In genomic region chr17:4405038-4405669, GRCh38 we compare ENCODE assay signal across 20 cellular contexts. TPM values are rescaled to one million over a fixed set of nuclear protein-coding genes. Genes with fewer than 3 reads are reported as not detected.
DNase-seq lines count a peak whose midpoint lies in the region; ATAC-seq, FAIRE-seq and TF ChIP-seq lines count a peak whose summit lies in the region.
"Had no signal": no experiment of that assay in that cellular context is flagged by ENCODE, and none has a peak within 500 bp of the region (broad histone marks: within the 10 kb centered on the region; RNA-seq: fewer than 3 reads in every experiment).

No MANE protein-coding gene starts in this region.

- no peaks in the 10 kb centered on the region for H3K9me3 Mint-ChIP-seq in activated T-cell treated with anti-CD3 and anti-CD28 coated beads, Interleukin-2, amount 50 U/mL, for 72 hours
- no peaks in the 10 kb centered on the region for H3K9me3 Mint-ChIP-seq in type B pancreatic cell

- no peaks in the 10 kb centered on the region for H3K27me3 ChIP-seq in IMR-90 (ENCODE audit: control insufficient read depth, insufficient read depth, low read length)
- no peaks in the 10 kb centered on the region for H3K27me3 ChIP-seq in H1 (replicated peaks in 1 of 4; ENCODE audit: control insufficient read depth in 3 of 4, extremely low read depth in 1 of 4, insufficient read depth in 3 of 4, low read length in 3 of 4)
- H3K27me3 ChIP-seq in ascending aorta, result no peaks in the 10 kb centered on the region
- H3K27me3 ChIP-seq: breast epithelium had no signal

- H3K4me3 ChIP-seq in IMR-90 (ENCODE audit: insufficient read depth, low read depth, low read length), result no peak overlapping the region
- H3K4me3 ChIP-seq in H1 (ENCODE audit: extremely low read depth in 1 of 4, insufficient read depth in 2 of 4, low read depth in 3 of 4, low read length in 4 of 4), result no peak overlapping the region
- H3K4me3 ChIP-seq in ascending aorta, result no peak overlapping the region
- H3K4me3 ChIP-seq: breast epithelium had no signal

- H2BK15ac ChIP-seq in IMR-90 (ENCODE audit: low read depth, low read length), result no peak overlapping the region
- peak overlapping the region; percentile 88; the same call in 1 of the 2 replicates for H2BK15ac ChIP-seq in H1 (ENCODE audit: low read length)

- H4K20me1 ChIP-seq in IMR-90 (ENCODE audit: insufficient read depth, low read length) (no peaks in the 10 kb centered on the region), H1 (replicated peaks in 1 of 2; ENCODE audit: control insufficient read depth in 1 of 2, insufficient read depth in 2 of 2, low read length in 2 of 2) (no peaks in the 10 kb centered on the region)

- H2BK20ac ChIP-seq in IMR-90 (ENCODE audit: low read depth, low read length), result no peak overlapping the region
- 0 out of 2 replicates have a peak overlapping the region, but pooled peaks have one; percentile 68 for H2BK20ac ChIP-seq in H1 (ENCODE audit: low read length)

- H3K4me2 ChIP-seq in IMR-90 (ENCODE audit: low read depth, low read length), result no peak overlapping the region
- no peak overlapping the region for H3K4me2 ChIP-seq in H1 (ENCODE audit: insufficient read depth in 1 of 2, low read depth in 2 of 2, low read length in 2 of 2)

- H2AK9ac ChIP-seq in IMR-90 (replicated peaks; ENCODE audit: low read depth, low read length, poor library complexity), result peak overlapping the region; percentile 9

- H3K27ac ChIP-seq in IMR-90 (ENCODE audit: insufficient read depth, low read length) (no peak overlapping the region), H1 (ENCODE audit: low read depth, low read length) (no peak overlapping the region), ascending aorta (no peak overlapping the region)
- H3K27ac ChIP-seq: breast epithelium, C4-2B had no signal

- no peak overlapping the region for H3K14ac ChIP-seq in IMR-90 (replicated peaks; ENCODE audit: low read depth, low read length)
- no peak overlapping the region for H3K14ac ChIP-seq in H1 (ENCODE audit: insufficient read length)

- TF ChIP-seq RAD21 in IMR-90 (IDR thresholded peaks at IDR 0.05; ENCODE audit: low read length), result no peak
- TF ChIP-seq RAD21 in H1 (IDR thresholded peaks at IDR 0.05 in 1 of 2, conservative IDR thresholded peaks at IDR 0.05 in 1 of 2; ENCODE audit: low read depth in 2 of 2, low read length in 2 of 2), result no peak

- H4K91ac ChIP-seq in IMR-90 (ENCODE audit: insufficient read depth, low read depth, low read length), result no peak overlapping the region
- H4K91ac ChIP-seq in H1 (replicated peaks; ENCODE audit: insufficient read length, low read length), result peak overlapping the region; percentile 92

- H3K4me1 ChIP-seq in IMR-90 (ENCODE audit: control insufficient read depth, insufficient read depth, low read length) (no peaks in the 10 kb centered on the region), H1 (replicated peaks in 1 of 4; ENCODE audit: control insufficient read depth in 3 of 4, insufficient read depth in 4 of 4, low read length in 3 of 4) (peaks cover 0 to 3% (median 1%) of the 10 kb centered on the region in 4 experiments; a peak in 1 of 7 replicates), ascending aorta (no peaks in the 10 kb centered on the region)
- H3K4me1 ChIP-seq: breast epithelium had no signal

- H3K36me3 Mint-ChIP-seq in activated T-cell treated with anti-CD3 and anti-CD28 coated beads, Interleukin-2, amount 50 U/mL, for 72 hours (ENCODE audit: insufficient read depth in 2 of 2), result no peaks in the 10 kb centered on the region
- no peaks in the 10 kb centered on the region for H3K36me3 Mint-ChIP-seq in type B pancreatic cell

- no peaks in the 10 kb centered on the region for H3K36me3 ChIP-seq in IMR-90 (ENCODE audit: control insufficient read depth, insufficient read depth, low read length)
- no peaks in the 10 kb centered on the region for H3K36me3 ChIP-seq in H1 (ENCODE audit: control insufficient read depth in 2 of 4, insufficient read depth in 4 of 4, low read length in 3 of 4)
- H3K36me3 ChIP-seq in ascending aorta, result no peaks in the 10 kb centered on the region
- H3K36me3 ChIP-seq: breast epithelium had no signal

- H2AK5ac ChIP-seq in IMR-90 (ENCODE audit: low read depth, low read length), result no peak overlapping the region
- H2AK5ac ChIP-seq in H1 (ENCODE audit: low read depth, low read length), result peak overlapping the region; percentile 87; the same call in 1 of the 2 replicates

- H3K23me2 ChIP-seq in H1 (ENCODE audit: low read depth, low read length), result no peaks in the 10 kb centered on the region

- H4K8ac ChIP-seq in IMR-90 (ENCODE audit: low read depth in 2 of 2, low read length in 2 of 2) (no peak overlapping the region), H1 (ENCODE audit: extremely low read depth, insufficient read depth, low read length) (peak overlapping the region; percentile 36; the same call in 1 of the 2 replicates)

- no TSS peak for BruUV-seq in IMR-90 (replicated peaks; lab: Mats Ljungman, UMichigan)

- H2BK5ac ChIP-seq in IMR-90 (ENCODE audit: low read depth, low read length, poor library complexity, severe bottlenecking) (no peak overlapping the region), H1 (ENCODE audit: low read depth, low read length) (peak overlapping the region; percentile 12; the same call in 1 of the 2 replicates)

- TF ChIP-seq CTCF in IMR-90 (conservative IDR thresholded peaks at IDR 0.05; ENCODE audit: low read depth, low read length) (no peak), H1 (IDR thresholded peaks at IDR 0.05; ENCODE audit: control extremely low read depth in 1 of 3, insufficient read depth in 1 of 3, low read depth in 1 of 3, low read length in 3 of 3) (peak in 2 of 3 experiments; percentile 3 to 4; a peak in 1 of 4 replicates), type B pancreatic cell (conservative IDR thresholded peaks at IDR 0.05) (no peak), ascending aorta (IDR thresholded peaks at IDR 0.05) (no peak)

- H3K79me2 ChIP-seq in H1 (ENCODE audit: control insufficient read depth in 1 of 2, insufficient read depth in 2 of 2, low read length in 2 of 2), result no peaks in the 10 kb centered on the region

- 67% methylated on average over 1 of the region's 7 CpGs; no CpG with 5 or more reads in 1 of the 2 experiments for WGBS in IMR-90 (ENCODE audit: extremely low coverage in 2 of 2, insufficient read length in 1 of 2), 2 experiments
- 93% methylated on average over 7 of the region's 7 CpGs; no CpG with 5 or more reads in 1 of the 2 experiments for WGBS in H1 (ENCODE audit: extremely low coverage in 1 of 2, insufficient coverage in 1 of 2, insufficient read length in 1 of 2, insufficient replicate concordance in 2 of 2, low coverage in 1 of 2, low lambda C conversion rate in 2 of 2, missing lambda C conversion rate in 1 of 2), 2 experiments

- H3K56ac ChIP-seq in IMR-90 (ENCODE audit: extremely low read depth, insufficient read depth, low read length) (no peak overlapping the region), H1 (replicated peaks; ENCODE audit: insufficient read length, low read depth, low read length) (no peak overlapping the region)

- H2BK120ac ChIP-seq in IMR-90 (ENCODE audit: low read depth, low read length) (no peak overlapping the region), H1 (replicated peaks; ENCODE audit: low read depth, low read length) (peak overlapping the region; percentile 58)

- peak overlapping the region; percentile 88 for H2BK12ac ChIP-seq in H1 (ENCODE audit: low read depth, low read length)

- DNase-seq in activated T-cell treated with anti-CD3 and anti-CD28 coated beads, Interleukin-2, amount 50 U/mL, for 72 hours, result no peak
- DNase-seq in activated T-cell treated with anti-CD3 and anti-CD28 coated beads for 4 hours (no peak), IMR-90 (no peak), H1 (ENCODE audit: low read depth in 1 of 2, low spot score in 2 of 2) (no peak), type B pancreatic cell (ENCODE audit: extremely low spot score, unreplicated experiment) (no peak), ascending aorta (ENCODE audit: low spot score in 2 of 2) (no peak), DMS 273 treated with DMSO at 0.1 percent for 48 hours (lab: John Stamatoyannopoulos, UW) (no peak)
- DNase-seq in central memory CD4-positive, alpha-beta T cell, result no peak
- DNase-seq: activated CD4-positive, alpha-beta T cell treated with anti-CD3 and anti-CD28 coated beads for 48 hours; activated CD8-positive, alpha-beta memory T cell treated with anti-CD3 and anti-CD28 coated beads, Interleukin-2, amount 50 U/mL, for 4 hours; activated effector memory CD4-positive, alpha-beta T cell treated with Interleukin-2 at 50 U/mL for 16 hours; cortex of kidney; KG1; NCI-H187; nucleus accumbens; stimulated activated CD8-positive, alpha-beta memory T cell treated with anti-CD3 and anti-CD28 coated beads, Interleukin-4, amount 100 ng/mL, for 48 hours had no signal

- H3K4me3 Mint-ChIP-seq in activated T-cell treated with anti-CD3 and anti-CD28 coated beads, Interleukin-2, amount 50 U/mL, for 72 hours, result no peak overlapping the region
- no peak overlapping the region for H3K4me3 Mint-ChIP-seq in type B pancreatic cell

- H3K79me1 ChIP-seq in IMR-90 (ENCODE audit: low read depth in 1 of 2, low read length in 2 of 2), result no peaks in the 10 kb centered on the region
- H3K79me1 ChIP-seq in H1 (ENCODE audit: low read depth, low read length), result no peaks in the 10 kb centered on the region

- TF ChIP-seq POLR2A in IMR-90 (IDR thresholded peaks at IDR 0.05; ENCODE audit: low read depth, low read length) (no peak), H1 (IDR thresholded peaks at IDR 0.05; ENCODE audit: control extremely low read depth in 1 of 2, low read depth in 2 of 2, low read length in 2 of 2) (no peak)

- CTCF ChIA-PET in IMR-90 (lab: Yijun Ruan, JAX), result no interaction called here
- CTCF ChIA-PET in H1 (lab: Charles Lee; ENCODE audit: partially characterized antibody), result interaction anchor here (0.6 to 4.4 kb wide), 12 partner anchors 9 to 189 kb away, joined by 3 to 23 read pairs (median 4); no protein-coding TSS in a partner anchor

- ATAC-seq in activated T-cell treated with anti-CD3 and anti-CD28 coated beads, Interleukin-2, amount 50 U/mL, for 72 hours (replicated peaks in 1 of 2), result peak; percentile 21 to 29
- no peak for ATAC-seq in IMR-90 (ENCODE audit: low read depth)

- FAIRE-seq in H1 (lab: Jason Lieb, UNC), result no peak
- FAIRE-seq: D721Med, endothelial cell of umbilical vein had no signal

- no peak for TF ChIP-seq EP300 in H1 (IDR thresholded peaks at IDR 0.05; ENCODE audit: borderline replicate concordance in 1 of 2, low read depth in 2 of 2, low read length in 2 of 2)

- H3K27me3 Mint-ChIP-seq in activated T-cell treated with anti-CD3 and anti-CD28 coated beads, Interleukin-2, amount 50 U/mL, for 72 hours (ENCODE audit: low read depth), result no peaks in the 10 kb centered on the region
- H3K27me3 Mint-ChIP-seq in type B pancreatic cell, result no peaks in the 10 kb centered on the region

- H3K9ac ChIP-seq in IMR-90 (ENCODE audit: low read depth, low read length) (no peak overlapping the region), H1 (replicated peaks in 1 of 4; ENCODE audit: extremely low read depth in 1 of 4, low read depth in 3 of 4, low read length in 3 of 4) (no peak overlapping the region)

- H3K9me1 ChIP-seq in IMR-90 (ENCODE audit: insufficient read depth, low read length), result 0 out of 2 replicates have a peak, but pooled peaks cover 4% of the 10 kb centered on the region

- no peaks in the 10 kb centered on the region for H3K9me3 ChIP-seq in IMR-90 (ENCODE audit: control insufficient read depth, insufficient read depth, low read length)
- H3K9me3 ChIP-seq in H1 (ENCODE audit: insufficient read depth in 2 of 2, low read depth in 1 of 2, low read length in 1 of 2), result no peaks in the 10 kb centered on the region
- H3K9me3 ChIP-seq in ascending aorta, result no peaks in the 10 kb centered on the region
- H3K9me3 ChIP-seq: breast epithelium had no signal

- no peaks in the 10 kb centered on the region for H3K4me1 Mint-ChIP-seq in activated T-cell treated with anti-CD3 and anti-CD28 coated beads, Interleukin-2, amount 50 U/mL, for 72 hours (ENCODE audit: low read depth)
- no peaks in the 10 kb centered on the region for H3K4me1 Mint-ChIP-seq in type B pancreatic cell (ENCODE audit: unreplicated experiment)

- H3K18ac ChIP-seq in IMR-90 (ENCODE audit: low read depth, low read length), result no peak overlapping the region
- H3K18ac ChIP-seq in H1 (ENCODE audit: extremely low read depth, low read length), result peak overlapping the region; percentile 84; the same call in 1 of the 2 replicates

- H3K27ac Mint-ChIP-seq in activated T-cell treated with anti-CD3 and anti-CD28 coated beads, Interleukin-2, amount 50 U/mL, for 72 hours, result no peak overlapping the region
- peak overlapping the region; percentile 22 for H3K27ac Mint-ChIP-seq in type B pancreatic cell

- in situ Hi-C loops in IMR-90 (cut with MboI; ENCODE audit: low sequenced_read_pairs), result no loop called here

- dilution Hi-C loops in IMR-90 (cut with HindIII; ENCODE audit: low sequenced_read_pairs, unreplicated experiment), result no loop called here

- POLR2A ChIA-PET in IMR-90 (lab: Charles Lee; ENCODE audit: unreplicated experiment) (no interaction called here), H1 (lab: Charles Lee; ENCODE audit: partially characterized antibody) (interaction anchor here (0.6 to 3.6 kb wide), 5 partner anchors 8 to 190 kb away, joined by 3 to 26 read pairs (median 4); partner anchors contain the start of gene UBE2G1)

- H4K5ac ChIP-seq in IMR-90 (ENCODE audit: low read depth, low read length) (no peak overlapping the region), H1 (ENCODE audit: insufficient read length, low read depth, low read length) (no peak overlapping the region)

- peak overlapping the region; percentile 41 for H2AFZ ChIP-seq in IMR-90 (replicated peaks; ENCODE audit: low read length, poor library complexity)
- peak overlapping the region; percentile 68 for H2AFZ ChIP-seq in H1 (ENCODE audit: low read length)

- intact Hi-C loops in IMR-90 (cut with micrococcal nuclease), result no loop called here
- intact Hi-C loops in ascending aorta (cut with DNase I), result no loop called here

- H3K4ac ChIP-seq in IMR-90 (ENCODE audit: low read depth, low read length) (no peak overlapping the region), H1 (replicated peaks; ENCODE audit: insufficient read length, low read depth, low read length) (no peak overlapping the region)

- H3K23ac ChIP-seq in IMR-90 (ENCODE audit: low read depth, low read length) (no peak overlapping the region), H1 (ENCODE audit: insufficient read length) (no peak overlapping the region)

RNA-seq across cellular contexts. Expression of gene SPNS3, which starts 28.6 kb away (rescaled TPM):
- 10 to 100 TPM; 42.1 to 44.9 TPM for total RNA-seq in activated T-cell treated with anti-CD3 and anti-CD28 coated beads, Interleukin-2, amount 50 U/mL, for 72 hours
- total RNA-seq in IMR-90 (2012; rRNA removed), result 0.18 TPM in 1 of 2 replicates, not detected in the other
- not detected in 2 replicates for polyA plus RNA-seq in IMR-90 (2012; rRNA removed)
- polyA plus RNA-seq in IMR-90 (2012; cell fraction: cytosol; rRNA removed), result 0.02 TPM in 1 of 2 replicates, not detected in the other
- polyA plus RNA-seq in IMR-90 (2012; cell fraction: nucleus; rRNA removed; ENCODE audit: low replicate concordance), result not detected in 2 replicates
- total RNA-seq in H1 (2021; fragmentation: NEBNext Ultra II Directional; extraction: Animal tissue kit (Norgen Biotek cat#: 25700)), result not detected in 2 replicates
- polyA plus RNA-seq in H1 (2011; rRNA removed), result 0.08 TPM in 1 of 2 replicates, not detected in the other
- polyA plus RNA-seq in H1 (2011; cell fraction: cytosol; rRNA removed), result 0.04 TPM
- not detected for polyA plus RNA-seq in H1 (2011; cell fraction: nucleus; rRNA removed)
- polyA plus RNA-seq in H1 (2012, experiment 1 of 2), result not detected in 4 replicates
- not detected for polyA plus RNA-seq in H1 (2012, experiment 2 of 2)
- polyA plus RNA-seq in H1 (2013, experiment 1 of 2), result 0.06 TPM
- 0.02 TPM for polyA plus RNA-seq in H1 (2013, experiment 2 of 2)
- polyA minus RNA-seq in H1 (2011; rRNA and poly(A)+ RNA removed), result not detected in 2 replicates
- not detected for polyA minus RNA-seq in H1 (2011; cell fraction: cytosol; rRNA and poly(A)+ RNA removed)
- not detected for polyA minus RNA-seq in H1 (2011; cell fraction: nucleus; rRNA and poly(A)+ RNA removed)
- total RNA-seq in type B pancreatic cell (ENCODE audit: low replicate concordance), result 0.31 and 0.34 TPM in 2 replicates
- not detected for total RNA-seq in ascending aorta

RNA-seq across cellular contexts. Expression of gene UBE2G1, which starts 38.7 kb away (rescaled TPM):
- total RNA-seq in activated T-cell treated with anti-CD3 and anti-CD28 coated beads, Interleukin-2, amount 50 U/mL, for 72 hours, result 10 to 100 TPM; 64.2 to 64.3 TPM
- total RNA-seq in IMR-90 (2012; rRNA removed) (26.3 and 37.5 TPM in 2 replicates), type B pancreatic cell (ENCODE audit: low replicate concordance) (77.7 and 102 TPM in 2 replicates), ascending aorta (27.9 TPM)
- polyA plus RNA-seq in IMR-90 (2012; rRNA removed) (26.6 and 28.9 TPM in 2 replicates), H1 (2011; rRNA removed) (57.8 and 73.9 TPM in 2 replicates)
- polyA plus RNA-seq in IMR-90 (2012; cell fraction: cytosol; rRNA removed), result 9.0 and 16.1 TPM in 2 replicates
- polyA plus RNA-seq in IMR-90 (2012; cell fraction: nucleus; rRNA removed; ENCODE audit: low replicate concordance), result 8.5 and 16.7 TPM in 2 replicates
- total RNA-seq in H1 (2021; fragmentation: NEBNext Ultra II Directional; extraction: Animal tissue kit (Norgen Biotek cat#: 25700)), result 168 and 170 TPM in 2 replicates
- polyA plus RNA-seq in H1 (2011; cell fraction: cytosol; rRNA removed), result 76.4 TPM
- polyA plus RNA-seq in H1 (2011; cell fraction: nucleus; rRNA removed), result 44.5 TPM
- polyA plus RNA-seq in H1 (2012, experiment 1 of 2), result 74.2 to 100 TPM (median 93.0 TPM) in 4 replicates
- 39.9 TPM for polyA plus RNA-seq in H1 (2012, experiment 2 of 2)
- polyA plus RNA-seq in H1 (2013, experiment 1 of 2), result 88.5 TPM
- polyA plus RNA-seq in H1 (2013, experiment 2 of 2), result 88.7 TPM
- 55.5 and 68.1 TPM in 2 replicates for polyA minus RNA-seq in H1 (2011; rRNA and poly(A)+ RNA removed)
- 94.1 TPM for polyA minus RNA-seq in H1 (2011; cell fraction: cytosol; rRNA and poly(A)+ RNA removed)
- 74.8 TPM for polyA minus RNA-seq in H1 (2011; cell fraction: nucleus; rRNA and poly(A)+ RNA removed)

Comparison
In these comparisons a context has a peak if more than half of its experiments do, and no peak if none do; other contexts are left out.
1. CTCF ChIP-seq: peak in H1 (2 of 3); none in IMR-90 (single experiment), type B pancreatic cell (single experiment) and ascending aorta (0 of 3).
2. RNA of gene SPNS3, which starts 28.6 kb away (total RNA-seq): 42.1 to 44.9 TPM in activated T-cell treated with anti-CD3 and anti-CD28 coated beads, Interleukin-2, amount 50 U/mL, for 72 hours; 0.31 to 0.34 TPM in type B pancreatic cell, 0.18 TPM in IMR-90, not detected in H1 and not detected in ascending aorta (single experiment); every median in the first group is over 10 times any median in the second.